ENCODE assay signal across 3 cellular contexts in the genomic region with DNA sequence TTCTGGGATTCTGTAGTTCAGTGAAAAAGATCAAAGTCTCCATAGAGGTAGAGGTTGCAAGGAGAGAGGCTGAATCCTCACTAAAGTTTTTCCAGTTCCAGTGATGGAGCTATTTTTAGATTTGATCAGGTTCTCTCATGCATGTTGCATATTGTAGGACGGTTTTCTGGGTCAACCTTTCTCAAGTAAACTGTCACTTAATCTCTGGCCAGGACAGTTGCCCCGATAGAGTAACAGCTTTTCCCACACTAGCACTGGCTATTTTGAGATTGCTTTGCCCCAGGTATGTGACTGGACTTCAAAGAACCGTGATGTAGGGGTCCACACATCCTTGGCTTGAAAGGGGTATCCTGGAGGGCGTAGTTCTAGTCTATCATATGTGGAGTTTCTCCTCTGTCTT.
TF ChIP-seq lines count a peak whose summit lies in the region.

No MANE protein-coding gene starts in this region.

TF ChIP-seq in A549, 52 proteins besides CTCF, POLR2A, EP300 and RAD21 (continues in another document):
- TF ChIP-seq, protein P1, sequence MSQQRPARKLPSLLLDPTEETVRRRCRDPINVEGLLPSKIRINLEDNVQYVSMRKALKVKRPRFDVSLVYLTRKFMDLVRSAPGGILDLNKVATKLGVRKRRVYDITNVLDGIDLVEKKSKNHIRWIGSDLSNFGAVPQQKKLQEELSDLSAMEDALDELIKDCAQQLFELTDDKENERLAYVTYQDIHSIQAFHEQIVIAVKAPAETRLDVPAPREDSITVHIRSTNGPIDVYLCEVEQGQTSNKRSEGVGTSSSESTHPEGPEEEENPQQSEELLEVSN (IDR thresholded peaks at IDR 0.05; ENCODE audit: borderline replicate concordance, low read depth), result no peak
- TF ChIP-seq RFX5 (IDR thresholded peaks at IDR 0.05), result no peak
- TF ChIP-seq, protein P2, sequence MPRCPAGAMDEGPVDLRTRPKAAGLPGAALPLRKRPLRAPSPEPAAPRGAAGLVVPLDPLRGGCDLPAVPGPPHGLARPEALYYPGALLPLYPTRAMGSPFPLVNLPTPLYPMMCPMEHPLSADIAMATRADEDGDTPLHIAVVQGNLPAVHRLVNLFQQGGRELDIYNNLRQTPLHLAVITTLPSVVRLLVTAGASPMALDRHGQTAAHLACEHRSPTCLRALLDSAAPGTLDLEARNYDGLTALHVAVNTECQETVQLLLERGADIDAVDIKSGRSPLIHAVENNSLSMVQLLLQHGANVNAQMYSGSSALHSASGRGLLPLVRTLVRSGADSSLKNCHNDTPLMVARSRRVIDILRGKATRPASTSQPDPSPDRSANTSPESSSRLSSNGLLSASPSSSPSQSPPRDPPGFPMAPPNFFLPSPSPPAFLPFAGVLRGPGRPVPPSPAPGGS (IDR thresholded peaks at IDR 0.05), result no peak
- no peak for TF ChIP-seq MYC (IDR thresholded peaks at IDR 0.05; ENCODE audit: borderline replicate concordance, low read length)
- TF ChIP-seq JUNB (IDR thresholded peaks at IDR 0.05), result no peak
- no peak for TF ChIP-seq CHD2 (IDR thresholded peaks at IDR 0.05; ENCODE audit: low read length, partially characterized antibody)
- TF ChIP-seq, protein P3, sequence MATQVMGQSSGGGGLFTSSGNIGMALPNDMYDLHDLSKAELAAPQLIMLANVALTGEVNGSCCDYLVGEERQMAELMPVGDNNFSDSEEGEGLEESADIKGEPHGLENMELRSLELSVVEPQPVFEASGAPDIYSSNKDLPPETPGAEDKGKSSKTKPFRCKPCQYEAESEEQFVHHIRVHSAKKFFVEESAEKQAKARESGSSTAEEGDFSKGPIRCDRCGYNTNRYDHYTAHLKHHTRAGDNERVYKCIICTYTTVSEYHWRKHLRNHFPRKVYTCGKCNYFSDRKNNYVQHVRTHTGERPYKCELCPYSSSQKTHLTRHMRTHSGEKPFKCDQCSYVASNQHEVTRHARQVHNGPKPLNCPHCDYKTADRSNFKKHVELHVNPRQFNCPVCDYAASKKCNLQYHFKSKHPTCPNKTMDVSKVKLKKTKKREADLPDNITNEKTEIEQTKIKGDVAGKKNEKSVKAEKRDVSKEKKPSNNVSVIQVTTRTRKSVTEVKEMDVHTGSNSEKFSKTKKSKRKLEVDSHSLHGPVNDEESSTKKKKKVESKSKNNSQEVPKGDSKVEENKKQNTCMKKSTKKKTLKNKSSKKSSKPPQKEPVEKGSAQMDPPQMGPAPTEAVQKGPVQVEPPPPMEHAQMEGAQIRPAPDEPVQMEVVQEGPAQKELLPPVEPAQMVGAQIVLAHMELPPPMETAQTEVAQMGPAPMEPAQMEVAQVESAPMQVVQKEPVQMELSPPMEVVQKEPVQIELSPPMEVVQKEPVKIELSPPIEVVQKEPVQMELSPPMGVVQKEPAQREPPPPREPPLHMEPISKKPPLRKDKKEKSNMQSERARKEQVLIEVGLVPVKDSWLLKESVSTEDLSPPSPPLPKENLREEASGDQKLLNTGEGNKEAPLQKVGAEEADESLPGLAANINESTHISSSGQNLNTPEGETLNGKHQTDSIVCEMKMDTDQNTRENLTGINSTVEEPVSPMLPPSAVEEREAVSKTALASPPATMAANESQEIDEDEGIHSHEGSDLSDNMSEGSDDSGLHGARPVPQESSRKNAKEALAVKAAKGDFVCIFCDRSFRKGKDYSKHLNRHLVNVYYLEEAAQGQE (IDR thresholded peaks at IDR 0.05), result no peak
- TF ChIP-seq, protein P4, sequence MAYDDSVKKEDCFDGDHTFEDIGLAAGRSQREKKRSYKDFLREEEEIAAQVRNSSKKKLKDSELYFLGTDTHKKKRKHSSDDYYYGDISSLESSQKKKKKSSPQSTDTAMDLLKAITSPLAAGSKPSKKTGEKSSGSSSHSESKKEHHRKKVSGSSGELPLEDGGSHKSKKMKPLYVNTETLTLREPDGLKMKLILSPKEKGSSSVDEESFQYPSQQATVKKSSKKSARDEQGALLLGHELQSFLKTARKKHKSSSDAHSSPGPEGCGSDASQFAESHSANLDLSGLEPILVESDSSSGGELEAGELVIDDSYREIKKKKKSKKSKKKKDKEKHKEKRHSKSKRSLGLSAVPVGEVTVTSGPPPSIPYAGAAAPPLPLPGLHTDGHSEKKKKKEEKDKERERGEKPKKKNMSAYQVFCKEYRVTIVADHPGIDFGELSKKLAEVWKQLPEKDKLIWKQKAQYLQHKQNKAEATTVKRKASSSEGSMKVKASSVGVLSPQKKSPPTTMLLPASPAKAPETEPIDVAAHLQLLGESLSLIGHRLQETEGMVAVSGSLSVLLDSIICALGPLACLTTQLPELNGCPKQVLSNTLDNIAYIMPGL (CRISPR knock-in tag; IDR thresholded peaks at IDR 0.05; ENCODE audit: borderline replicate concordance), result no peak
- TF ChIP-seq SREBF2 (IDR thresholded peaks at IDR 0.05), result no peak

TF ChIP-seq in GM12878, 131 proteins besides CTCF, POLR2A, EP300 and RAD21:
- TF ChIP-seq WRNIP1 (IDR thresholded peaks at IDR 0.05; ENCODE audit: borderline replicate concordance, low read depth, low read length), result no peak
- TF ChIP-seq TCF12 (IDR thresholded peaks at IDR 0.05; ENCODE audit: low read depth, low read length), result no peak
- no peak for TF ChIP-seq PAX8 (IDR thresholded peaks at IDR 0.05)
- TF ChIP-seq, protein P5, sequence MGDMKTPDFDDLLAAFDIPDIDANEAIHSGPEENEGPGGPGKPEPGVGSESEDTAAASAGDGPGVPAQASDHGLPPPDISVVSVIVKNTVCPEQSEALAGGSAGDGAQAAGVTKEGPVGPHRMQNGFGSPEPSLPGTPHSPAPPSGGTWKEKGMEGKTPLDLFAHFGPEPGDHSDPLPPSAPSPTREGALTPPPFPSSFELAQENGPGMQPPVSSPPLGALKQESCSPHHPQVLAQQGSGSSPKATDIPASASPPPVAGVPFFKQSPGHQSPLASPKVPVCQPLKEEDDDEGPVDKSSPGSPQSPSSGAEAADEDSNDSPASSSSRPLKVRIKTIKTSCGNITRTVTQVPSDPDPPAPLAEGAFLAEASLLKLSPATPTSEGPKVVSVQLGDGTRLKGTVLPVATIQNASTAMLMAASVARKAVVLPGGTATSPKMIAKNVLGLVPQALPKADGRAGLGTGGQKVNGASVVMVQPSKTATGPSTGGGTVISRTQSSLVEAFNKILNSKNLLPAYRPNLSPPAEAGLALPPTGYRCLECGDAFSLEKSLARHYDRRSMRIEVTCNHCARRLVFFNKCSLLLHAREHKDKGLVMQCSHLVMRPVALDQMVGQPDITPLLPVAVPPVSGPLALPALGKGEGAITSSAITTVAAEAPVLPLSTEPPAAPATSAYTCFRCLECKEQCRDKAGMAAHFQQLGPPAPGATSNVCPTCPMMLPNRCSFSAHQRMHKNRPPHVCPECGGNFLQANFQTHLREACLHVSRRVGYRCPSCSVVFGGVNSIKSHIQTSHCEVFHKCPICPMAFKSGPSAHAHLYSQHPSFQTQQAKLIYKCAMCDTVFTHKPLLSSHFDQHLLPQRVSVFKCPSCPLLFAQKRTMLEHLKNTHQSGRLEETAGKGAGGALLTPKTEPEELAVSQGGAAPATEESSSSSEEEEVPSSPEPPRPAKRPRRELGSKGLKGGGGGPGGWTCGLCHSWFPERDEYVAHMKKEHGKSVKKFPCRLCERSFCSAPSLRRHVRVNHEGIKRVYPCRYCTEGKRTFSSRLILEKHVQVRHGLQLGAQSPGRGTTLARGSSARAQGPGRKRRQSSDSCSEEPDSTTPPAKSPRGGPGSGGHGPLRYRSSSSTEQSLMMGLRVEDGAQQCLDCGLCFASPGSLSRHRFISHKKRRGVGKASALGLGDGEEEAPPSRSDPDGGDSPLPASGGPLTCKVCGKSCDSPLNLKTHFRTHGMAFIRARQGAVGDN (IDR thresholded peaks at IDR 0.05), result no peak
- no peak for TF ChIP-seq KDM1A (IDR thresholded peaks at IDR 0.05; ENCODE audit: borderline replicate concordance)
- TF ChIP-seq, protein P6, sequence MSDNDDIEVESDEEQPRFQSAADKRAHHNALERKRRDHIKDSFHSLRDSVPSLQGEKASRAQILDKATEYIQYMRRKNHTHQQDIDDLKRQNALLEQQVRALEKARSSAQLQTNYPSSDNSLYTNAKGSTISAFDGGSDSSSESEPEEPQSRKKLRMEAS (IDR thresholded peaks at IDR 0.05; ENCODE audit: low read depth, low read length), result no peak
- no peak for TF ChIP-seq ZNF274 (IDR thresholded peaks at IDR 0.05; ENCODE audit: insufficient read depth, insufficient read length)
- TF ChIP-seq SUPT20H (IDR thresholded peaks at IDR 0.05; ENCODE audit: borderline replicate concordance, control insufficient read depth, low read depth, low read length), result no peak
- TF ChIP-seq, protein P2 (IDR thresholded peaks at IDR 0.05; ENCODE audit: borderline replicate concordance, insufficient read depth, low read depth, low read length, poor library complexity, severe bottlenecking), result no peak
- TF ChIP-seq PML (IDR thresholded peaks at IDR 0.05; ENCODE audit: low read length), result no peak
TF ChIP-seq in GM12878: peak in this region for 0.

TF ChIP-seq in GM12891, 5 proteins besides CTCF, POLR2A, EP300 and RAD21:
- TF ChIP-seq POLR2AphosphoS5 (IDR thresholded peaks at IDR 0.05; ENCODE audit: low read depth, low read length), result no peak
- TF ChIP-seq PAX5 (IDR thresholded peaks at IDR 0.05; ENCODE audit: insufficient read depth, low read length, severe bottlenecking), result no peak
- TF ChIP-seq POU2F2 (IDR thresholded peaks at IDR 0.05; ENCODE audit: low read depth, low read length), result no peak
- no peak for TF ChIP-seq TAF1 (IDR thresholded peaks at IDR 0.05; ENCODE audit: low read depth, low read length)
- no peak for TF ChIP-seq SPI1 (IDR thresholded peaks at IDR 0.05; ENCODE audit: low read depth, low read length)
